In genomic region chr4:165612936-165613335, GRCh38 we compare ENCODE assay signal across 11 cellular contexts.
DNase-seq lines count a peak whose midpoint lies in the region; ATAC-seq and TF ChIP-seq lines count a peak whose summit lies in the region.
"Had no signal": no experiment of that assay in that cellular context is flagged by ENCODE, and none has a peak within 500 bp of the region (broad histone marks: within the 10 kb centered on the region; RNA-seq: fewer than 3 reads in every experiment).

No MANE protein-coding gene starts in this region.

- DNase-seq in activated CD4-positive, CD25-positive, alpha-beta regulatory T cell (lab: John Stamatoyannopoulos, UW), result no peak
- DNase-seq in esophagus muscularis mucosa (ENCODE audit: extremely low spot score), result no peak
- no peak for DNase-seq in coronary artery (ENCODE audit: low spot score)
- no peak for DNase-seq in SIG-M5 treated with dmso at 0.1 percent for 504 hours (lab: John Stamatoyannopoulos, UW; ENCODE audit: unreplicated experiment)
- DNase-seq in Peyer's patch, result no peak
- DNase-seq: dorsolateral prefrontal cortex, NCI-H510A had no signal

- ATAC-seq in activated CD4-positive, CD25-positive, alpha-beta regulatory T cell treated with anti-CD3 and anti-CD28 coated beads, Interleukin-2, amount 50 U/mL, for 24 hours, result peak; percentile 25 to 38
- ATAC-seq in GM21576 (IDR thresholded peaks at IDR 0.05; ENCODE audit: unreplicated experiment) (peak; percentile 83), HG03139 (IDR thresholded peaks at IDR 0.05; ENCODE audit: unreplicated experiment) (peak; percentile 91)

- H3K4me3 ChIP-seq in esophagus muscularis mucosa, result no peak overlapping the region
- no peak overlapping the region for H3K4me3 ChIP-seq in coronary artery
- no peak overlapping the region for H3K4me3 ChIP-seq in Peyer's patch
- H3K4me3 ChIP-seq: dorsolateral prefrontal cortex had no signal

- H3K36me3 ChIP-seq in esophagus muscularis mucosa (no peaks in the 10 kb centered on the region), Peyer's patch (no peaks in the 10 kb centered on the region)
- H3K36me3 ChIP-seq: neutrophil had no signal

- no peak for TF ChIP-seq CTCF in esophagus muscularis mucosa (IDR thresholded peaks at IDR 0.05)
- no peak for TF ChIP-seq CTCF in coronary artery (IDR thresholded peaks at IDR 0.05)
- TF ChIP-seq CTCF in Peyer's patch (IDR thresholded peaks at IDR 0.05), result no peak

- H3K27ac ChIP-seq in esophagus muscularis mucosa (replicated peaks in 1 of 4) (peak overlapping the region in 3 of 4 donors; percentile 18 to 34 (median 34)), coronary artery (no peak overlapping the region), Peyer's patch (no peak overlapping the region)
- H3K27ac ChIP-seq: dorsolateral prefrontal cortex, neutrophil had no signal

- no peaks in the 10 kb centered on the region for H3K27me3 ChIP-seq in esophagus muscularis mucosa
- H3K27me3 ChIP-seq in Peyer's patch, result no peaks in the 10 kb centered on the region
- H3K27me3 ChIP-seq: neutrophil had no signal

- H3K9me3 ChIP-seq in esophagus muscularis mucosa, result no peaks in the 10 kb centered on the region
- H3K9me3 ChIP-seq in Peyer's patch, result no peaks in the 10 kb centered on the region
- H3K9me3 ChIP-seq: neutrophil had no signal

- H3K4me1 ChIP-seq in esophagus muscularis mucosa (peaks cover 0 to 53% (median 44%) of the 10 kb centered on the region in 4 donors), Peyer's patch (no peaks in the 10 kb centered on the region)

- no peak for TF ChIP-seq POLR2A in esophagus muscularis mucosa (IDR thresholded peaks at IDR 0.05; ENCODE audit: low read depth)
- TF ChIP-seq POLR2A in Peyer's patch (IDR thresholded peaks at IDR 0.05), result no peak

- intact Hi-C loops in esophagus muscularis mucosa (cut with DNase I), result no loop called here

- WGBS in esophagus muscularis mucosa, result 20% methylated on average over 1 of the region's 1 CpG

- no peak for TF ChIP-seq EP300 in esophagus muscularis mucosa (IDR thresholded peaks at IDR 0.05)

Comparison
In these comparisons a context has a peak if more than half of its experiments do, and no peak if none do; other contexts are left out.
1. ATAC-seq: peak in every context shown above with its lines; median percentile 91 in HG03139; 83 in GM21576; 32 in activated CD4-positive, CD25-positive, alpha-beta regulatory T cell treated with anti-CD3 and anti-CD28 coated beads, Interleukin-2, amount 50 U/mL, for 24 hours.
2. H3K27ac ChIP-seq: peak in esophagus muscularis mucosa (3 of 4); none in coronary artery (0 of 2) and Peyer's patch (0 of 4).